In the genomic region with DNA sequence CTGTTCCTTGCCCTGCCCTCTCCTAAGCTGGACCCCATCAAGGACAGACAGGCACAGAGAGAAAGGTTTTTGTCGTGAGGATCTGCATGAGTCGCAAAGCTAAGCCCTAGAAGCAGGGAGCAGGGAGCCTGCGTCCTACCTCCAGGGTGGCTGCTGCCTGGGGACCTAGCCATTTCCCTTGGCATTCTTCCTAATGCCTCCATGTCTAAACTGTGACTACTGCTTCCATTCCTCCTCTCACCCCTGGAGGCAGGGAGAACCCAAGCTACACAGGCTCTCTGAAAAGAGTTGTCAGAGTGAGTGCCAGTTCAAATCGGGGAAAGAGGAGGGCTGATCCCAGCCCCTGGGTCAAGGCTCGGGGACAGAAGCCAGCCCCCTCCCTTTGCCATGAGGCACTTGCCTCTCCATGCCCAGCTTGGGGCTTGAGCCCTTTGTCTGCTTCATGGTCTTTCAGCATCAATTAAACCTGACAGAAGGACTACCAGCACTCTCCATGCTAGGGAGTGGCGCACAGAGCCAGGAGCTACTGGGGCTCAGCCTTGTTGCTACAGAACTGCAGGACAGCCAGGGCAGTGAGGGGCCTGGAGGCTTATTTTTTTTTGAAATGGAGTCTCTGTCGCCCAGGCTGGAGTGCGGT, we compare ENCODE assay signal across 13 cellular contexts. TPM values are rescaled to one million over a fixed set of nuclear protein-coding genes. Genes with fewer than 3 reads are reported as not detected.
A peak's percentile ranks its signal among the peaks of the same experiment; 100 is the strongest.
DNase-seq lines count a peak whose midpoint lies in the region; ATAC-seq and TF ChIP-seq lines count a peak whose summit lies in the region.
"Had no signal": no experiment of that assay in that cellular context is flagged by ENCODE, and none has a peak within 500 bp of the region (broad histone marks: within the 10 kb centered on the region; RNA-seq: fewer than 3 reads in every experiment).

No MANE protein-coding gene starts in this region.

- H3K36me3 Mint-ChIP-seq in neural progenitor cell (peaks cover 2% of the 10 kb centered on the region), osteocyte (ENCODE audit: unreplicated experiment) (peaks cover 3% of the 10 kb centered on the region)

- H3F3A ChIP-seq in neural progenitor cell (ENCODE audit: low read depth): peaks cover 28% of the 10 kb centered on the region

- H3K4me1 Mint-ChIP-seq in neural progenitor cell (peaks cover 43% of the 10 kb centered on the region), osteocyte (ENCODE audit: unreplicated experiment) (peaks cover 52% of the 10 kb centered on the region)

- H3K4me1 ChIP-seq in NT2/D1 (ENCODE audit: insufficient read depth, insufficient read length) (peaks cover 17% of the 10 kb centered on the region), breast epithelium (peaks cover 7 to 20% of the 10 kb centered on the region in 2 donors), neural progenitor cell (peaks cover 31% of the 10 kb centered on the region)

- peak overlapping the region; percentile 61 for H3K9ac ChIP-seq in NT2/D1 (ENCODE audit: insufficient read length, low read depth)
- no peak overlapping the region for H3K9ac ChIP-seq in neural progenitor cell

- H3K9me3 Mint-ChIP-seq in neural progenitor cell: no peaks in the 10 kb centered on the region
- no peaks in the 10 kb centered on the region for H3K9me3 Mint-ChIP-seq in osteocyte (ENCODE audit: unreplicated experiment)
- H3K9me3 Mint-ChIP-seq: stimulated activated naive B cell treated with anti-CD40 and anti-IgM and Interleukin-4, amounts not matched to agents 10 μg/mL and 1 μg/mL and 100 μg/mL, for 72 hours had no signal

- DNase-seq in ELF-1 (ENCODE audit: low read depth, low spot score) (peak; percentile 20), NT2/D1 (ENCODE audit: low read depth, low spot score) (no peak), breast epithelium (ENCODE audit: low spot score in 2 of 2) (no peak), neural progenitor cell (ENCODE audit: low spot score) (no peak), iPS-NIHi11 (ENCODE audit: low spot score) (no peak), osteocyte (ENCODE audit: extremely low spot score, unreplicated experiment) (no peak), COLO829 (ENCODE audit: low spot score) (no peak)
- DNase-seq: DMS79; HCEC 1CT; heart right ventricle; NCI-H1092; stimulated activated naive B cell treated with anti-CD40 and anti-IgM and Interleukin-4, amounts not matched to agents 10 μg/mL and 1 μg/mL and 100 μg/mL, for 72 hours had no signal

- H3K36me3 ChIP-seq in NT2/D1 (ENCODE audit: insufficient read depth, insufficient read length, low read length) (peaks cover 31% of the 10 kb centered on the region), breast epithelium (no peaks in the 10 kb centered on the region), neural progenitor cell (no peaks in the 10 kb centered on the region)

- H2AFZ ChIP-seq in neural progenitor cell (replicated peaks): no peak overlapping the region

- TF ChIP-seq CTCF in breast epithelium (IDR thresholded peaks at IDR 0.05) (no peak), neural progenitor cell (IDR thresholded peaks at IDR 0.05) (no peak), osteocyte (IDR thresholded peaks at IDR 0.05) (no peak)

- H3K4me3 ChIP-seq in NT2/D1 (ENCODE audit: insufficient read length, low read depth) (no peak overlapping the region), breast epithelium (no peak overlapping the region), neural progenitor cell (no peak overlapping the region)
- H3K4me3 ChIP-seq: heart right ventricle had no signal

- no peaks in the 10 kb centered on the region for H4K20me1 ChIP-seq in neural progenitor cell (ENCODE audit: low read depth)

- intact Hi-C loops in breast epithelium (cut with DNase I; ENCODE audit: low total_unique reads): no loop called here

- no peaks in the 10 kb centered on the region for H3K79me2 ChIP-seq in neural progenitor cell (ENCODE audit: low read depth)

- H3K27ac ChIP-seq in breast epithelium: peak overlapping the region; percentile 85 to 87
- no peak overlapping the region for H3K27ac ChIP-seq in neural progenitor cell

- H3K27me3 Mint-ChIP-seq in neural progenitor cell (ENCODE audit: insufficient read depth, low read depth) (peaks cover 11% of the 10 kb centered on the region), osteocyte (ENCODE audit: unreplicated experiment) (no peaks in the 10 kb centered on the region)
- H3K27me3 Mint-ChIP-seq: stimulated activated naive B cell treated with anti-CD40 and anti-IgM and Interleukin-4, amounts not matched to agents 10 μg/mL and 1 μg/mL and 100 μg/mL, for 72 hours had no signal

- no peak overlapping the region for H3K4me3 Mint-ChIP-seq in neural progenitor cell
- H3K4me3 Mint-ChIP-seq in osteocyte (ENCODE audit: unreplicated experiment): no peak overlapping the region

- H3K27ac Mint-ChIP-seq in neural progenitor cell (peak overlapping the region; percentile 87), osteocyte (ENCODE audit: unreplicated experiment) (no peak overlapping the region)

- no peak for ATAC-seq in HG02852 (IDR thresholded peaks at IDR 0.05; ENCODE audit: unreplicated experiment)
- ATAC-seq: stimulated activated naive B cell treated with anti-CD40 and anti-IgM and Interleukin-4, amounts not matched to agents 10 μg/mL and 1 μg/mL and 100 μg/mL, for 72 hours had no signal

- no peak for TF ChIP-seq POLR2A in breast epithelium (IDR thresholded peaks at IDR 0.05)

- H3K4me2 ChIP-seq in neural progenitor cell: peak overlapping the region; percentile 83

- H3K27me3 ChIP-seq in NT2/D1 (ENCODE audit: insufficient read depth, insufficient read length): no peaks in the 10 kb centered on the region
- H3K27me3 ChIP-seq in breast epithelium: no peaks in the 10 kb centered on the region
- peaks cover 34% of the 10 kb centered on the region for H3K27me3 ChIP-seq in neural progenitor cell
- H3K27me3 ChIP-seq: heart right ventricle had no signal

- H3K9me3 ChIP-seq in NT2/D1 (ENCODE audit: insufficient read depth, low read length): no peaks in the 10 kb centered on the region
- no peaks in the 10 kb centered on the region for H3K9me3 ChIP-seq in breast epithelium
- H3K9me3 ChIP-seq in neural progenitor cell (ENCODE audit: low read depth): no peaks in the 10 kb centered on the region
- H3K9me3 ChIP-seq: heart right ventricle had no signal

RNA-seq across cellular contexts. Expression of a gene that starts 2.4 kb away (rescaled TPM):
- total RNA-seq in breast epithelium (100 to 1,000 TPM in 1 of 3 donors, 10 to 100 TPM in 2; 56.0 to 100 (median 61.9) TPM), neural progenitor cell (ENCODE audit: low replicate concordance) (2.8 and 3.0 TPM in 2 replicates), osteocyte (3.8 and 5.1 TPM in 2 replicates)

RNA-seq across cellular contexts. Expression of a gene that starts 3.5 kb away (rescaled TPM):
- 1 to 10 TPM in 2 of 3 donors, under 1 TPM in 1; 0.48 to 4.7 (median 2.0) TPM for total RNA-seq in breast epithelium
- total RNA-seq in neural progenitor cell (ENCODE audit: low replicate concordance): not detected in 2 replicates
- total RNA-seq in osteocyte: not detected in 2 replicates

RNA-seq across cellular contexts. Expression of a gene that starts 11.3 kb away (rescaled TPM):
- total RNA-seq in breast epithelium: 10 to 100 TPM; 31.5 to 35.4 (median 34.4) TPM
- total RNA-seq in neural progenitor cell (ENCODE audit: low replicate concordance): 13.2 and 16.3 TPM in 2 replicates
- total RNA-seq in osteocyte: 30.2 and 35.6 TPM in 2 replicates

RNA-seq across cellular contexts. Expression of a gene that starts 40.6 kb away (rescaled TPM):
- total RNA-seq in breast epithelium: 10 to 100 TPM; 19.4 to 58.8 (median 44.6) TPM
- total RNA-seq in neural progenitor cell (ENCODE audit: low replicate concordance): 19.3 and 20.2 TPM in 2 replicates
- 21.1 and 23.6 TPM in 2 replicates for total RNA-seq in osteocyte

RNA-seq across cellular contexts. Expression of a gene that starts 41.0 kb away (rescaled TPM):
- 10 to 100 TPM; 18.4 to 55.8 (median 24.3) TPM for total RNA-seq in breast epithelium
- 23.3 and 49.3 TPM in 2 replicates for total RNA-seq in neural progenitor cell (ENCODE audit: low replicate concordance)
- total RNA-seq in osteocyte: 38.1 and 39.8 TPM in 2 replicates
